Comparison of ENCODE assay signal across 28 cellular contexts in the genomic region with DNA sequence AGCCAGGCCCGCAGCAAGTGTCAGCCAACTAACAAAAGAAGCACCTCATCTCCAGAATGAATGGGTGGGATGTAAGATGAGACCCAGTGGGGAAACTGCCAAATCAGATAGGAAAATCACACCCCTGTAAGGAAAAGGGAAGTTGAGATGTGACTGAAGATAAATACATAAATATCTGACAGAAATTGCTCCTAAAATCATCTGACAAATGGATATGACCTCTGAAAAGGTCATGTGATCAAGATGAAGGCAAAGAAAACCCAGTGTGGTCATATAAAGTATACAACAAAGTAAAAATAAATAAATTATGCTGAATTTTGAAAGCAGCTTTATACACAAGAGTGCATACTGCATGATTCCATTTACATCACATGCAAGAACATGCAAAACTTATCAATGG. TPM values are rescaled to one million over a fixed set of nuclear protein-coding genes. Genes with fewer than 3 reads are reported as not detected.
DNase-seq lines count a peak whose midpoint lies in the region; ATAC-seq, FAIRE-seq and TF ChIP-seq lines count a peak whose summit lies in the region.
"Had no signal": no experiment of that assay in that cellular context is flagged by ENCODE, and none has a peak within 500 bp of the region (broad histone marks: within the 10 kb centered on the region; RNA-seq: fewer than 3 reads in every experiment).

No MANE protein-coding gene starts in this region.

- POLR2A ChIA-PET in IMR-90 (lab: Charles Lee; ENCODE audit: unreplicated experiment) (no interaction called here), OCI-LY7 (lab: Charles Lee) (interaction anchor here (0.7 kb wide), 1 partner anchor 14 kb away, joined by 3 read pairs; no protein-coding TSS in a partner anchor)

- H3K27me3 ChIP-seq in IMR-90 (ENCODE audit: control insufficient read depth, insufficient read depth, low read length), result no peaks in the 10 kb centered on the region
- H3K27me3 ChIP-seq in sigmoid colon, result no peaks in the 10 kb centered on the region
- no peaks in the 10 kb centered on the region for H3K27me3 ChIP-seq in small intestine (ENCODE audit: control insufficient read depth in 2 of 2, insufficient read depth in 2 of 2, low read length in 2 of 2)
- H3K27me3 ChIP-seq: MG63, SJSA1 had no signal

- no peak overlapping the region for H3K4me3 ChIP-seq in IMR-90 (ENCODE audit: insufficient read depth, low read depth, low read length)
- no peak overlapping the region for H3K4me3 ChIP-seq in OCI-LY7 (ENCODE audit: low read depth, low read length, poor library complexity, severe bottlenecking)
- H3K4me3 ChIP-seq in sigmoid colon, result no peak overlapping the region
- no peak overlapping the region for H3K4me3 ChIP-seq in small intestine (ENCODE audit: low read depth in 1 of 2, low read length in 2 of 2)
- H3K4me3 ChIP-seq: GM12878, MG63, SJSA1 had no signal

- H3K4me1 Mint-ChIP-seq in neural crest cell, result peaks cover 74% of the 10 kb centered on the region

- no peak overlapping the region for H2BK5ac ChIP-seq in IMR-90 (ENCODE audit: low read depth, low read length, poor library complexity, severe bottlenecking)

- CTCF ChIA-PET in IMR-90 (lab: Yijun Ruan, JAX) (no interaction called here), OCI-LY7 (lab: Charles Lee; ENCODE audit: unreplicated experiment) (no interaction called here)

- peak overlapping the region; percentile 31; the same call in 1 of the 2 replicates for H2AK5ac ChIP-seq in IMR-90 (ENCODE audit: low read depth, low read length)

- H4K20me1 ChIP-seq in IMR-90 (ENCODE audit: insufficient read depth, low read length) (peaks cover 11% of the 10 kb centered on the region; the same call in 1 of the 2 replicates), OCI-LY7 (ENCODE audit: insufficient read depth, low read length) (no peaks in the 10 kb centered on the region)

- no peak overlapping the region for H3K23ac ChIP-seq in IMR-90 (ENCODE audit: low read depth, low read length)

- TF ChIP-seq CTCF in IMR-90 (conservative IDR thresholded peaks at IDR 0.05; ENCODE audit: low read depth, low read length) (no peak), OCI-LY7 (conservative IDR thresholded peaks at IDR 0.05; ENCODE audit: low read length) (no peak), neural crest cell (conservative IDR thresholded peaks at IDR 0.05) (no peak), sigmoid colon (IDR thresholded peaks at IDR 0.05) (no peak)

- DNase-seq in NCI-H2171 treated with DMSO at 0.1 percent for 48 hours (lab: John Stamatoyannopoulos, UW) (peak; percentile 53), NCI-H2171 (lab: John Stamatoyannopoulos, UW) (no peak), IMR-90 (no peak), OCI-LY7 (ENCODE audit: low spot score) (no peak), neural crest cell (ENCODE audit: low read depth, low spot score) (no peak), sigmoid colon (no peak), small intestine (no peak)
- DNase-seq: AML-193; C1 segment of cervical spinal cord; CD4-positive, alpha-beta memory T cell; COR-L47; DMS79; EL; GDM1; HCEC 1CT; MG63; NCI-H1436 treated with DMSO at 0.1 percent for 48 hours; NCI-H187 treated with DMSO at 0.1 percent for 48 hours; NCI-H2227 treated with DMSO at 0.1 percent for 48 hours; NCI-H526 treated with DMSO at 0.1 percent for 48 hours; Right ventricle myocardium superior; RPMI8226; T-helper 2 cell had no signal

- ATAC-seq in IMR-90 (ENCODE audit: low read depth) (no peak), GM18498 (IDR thresholded peaks at IDR 0.05; ENCODE audit: unreplicated experiment) (no peak)
- ATAC-seq: GM12878 had no signal

- no peak overlapping the region for H2AFZ ChIP-seq in IMR-90 (replicated peaks; ENCODE audit: low read length, poor library complexity)
- no peak overlapping the region for H2AFZ ChIP-seq in OCI-LY7 (ENCODE audit: low read length)

- no peak overlapping the region for H2BK20ac ChIP-seq in IMR-90 (ENCODE audit: low read depth, low read length)

- H3K36me3 ChIP-seq in IMR-90 (ENCODE audit: control insufficient read depth, insufficient read depth, low read length), result no peaks in the 10 kb centered on the region
- no peaks in the 10 kb centered on the region; the same call in 1 of the 2 replicates for H3K36me3 ChIP-seq in OCI-LY7 (ENCODE audit: insufficient read depth, low read length)
- no peaks in the 10 kb centered on the region for H3K36me3 ChIP-seq in sigmoid colon
- no peaks in the 10 kb centered on the region for H3K36me3 ChIP-seq in small intestine (ENCODE audit: control insufficient read depth in 2 of 2, insufficient read depth in 2 of 2, low read length in 2 of 2)
- H3K36me3 ChIP-seq: SJSA1 had no signal

- H3K4me3 Mint-ChIP-seq in neural crest cell, result peak overlapping the region; percentile 33
- H3K4me3 Mint-ChIP-seq: CD4-positive, alpha-beta memory T cell had no signal

- no peak for TF ChIP-seq EP300 in sigmoid colon (IDR thresholded peaks at IDR 0.05)

- no peak overlapping the region for H4K91ac ChIP-seq in IMR-90 (ENCODE audit: insufficient read depth, low read depth, low read length)

- peaks cover 23% of the 10 kb centered on the region; the same call in 1 of the 2 replicates for H3K79me2 ChIP-seq in OCI-LY7 (ENCODE audit: insufficient read depth, low read depth, low read length)

- no peak for TF ChIP-seq RAD21 in IMR-90 (IDR thresholded peaks at IDR 0.05; ENCODE audit: low read length)

- dilution Hi-C loops in IMR-90 (cut with HindIII; ENCODE audit: low sequenced_read_pairs, unreplicated experiment), result no loop called here

- WGBS in IMR-90 (ENCODE audit: extremely low coverage in 2 of 2, insufficient read length in 1 of 2), 2 experiments, result no CpG with 5 or more reads among the region's 1 CpG
- WGBS in sigmoid colon, 2 donors, result 90 to 92% methylated on average over 1 of the region's 1 CpG
- 87 to 97% (median 91%) methylated on average over 1 of the region's 1 CpG for WGBS in small intestine, 3 donors

- no peak overlapping the region for H3K27ac Mint-ChIP-seq in neural crest cell (ENCODE audit: unreplicated experiment)
- H3K27ac Mint-ChIP-seq: CD4-positive, alpha-beta memory T cell had no signal

- no peak overlapping the region for H3K4ac ChIP-seq in IMR-90 (ENCODE audit: low read depth, low read length)

- no peak for FAIRE-seq in small intestine (lab: Jason Lieb, UNC)
- FAIRE-seq: A204.1, GM12878, H1 had no signal

- H2AK9ac ChIP-seq in IMR-90 (replicated peaks; ENCODE audit: low read depth, low read length, poor library complexity), result no peak overlapping the region

- no peak overlapping the region for H2BK15ac ChIP-seq in IMR-90 (ENCODE audit: low read depth, low read length)

- H4K5ac ChIP-seq in IMR-90 (ENCODE audit: low read depth, low read length), result no peak overlapping the region

- no peaks in the 10 kb centered on the region for H3K9me3 ChIP-seq in IMR-90 (ENCODE audit: control insufficient read depth, insufficient read depth, low read length)
- H3K9me3 ChIP-seq in OCI-LY7 (ENCODE audit: low read length), result no peaks in the 10 kb centered on the region
- no peaks in the 10 kb centered on the region for H3K9me3 ChIP-seq in sigmoid colon
- H3K9me3 ChIP-seq in small intestine (ENCODE audit: control insufficient read depth, low read depth), result no peaks in the 10 kb centered on the region
- H3K9me3 ChIP-seq: MG63, SJSA1 had no signal

- H3K9me2 ChIP-seq in OCI-LY7 (ENCODE audit: insufficient read depth, low read length), result no peaks in the 10 kb centered on the region

- H3K36me3 Mint-ChIP-seq in neural crest cell (ENCODE audit: low read depth), result no peaks in the 10 kb centered on the region
- H3K36me3 Mint-ChIP-seq: CD4-positive, alpha-beta memory T cell had no signal

- H3K18ac ChIP-seq in IMR-90 (ENCODE audit: low read depth, low read length), result no peak overlapping the region; the same call in 1 of the 2 replicates

- H3K14ac ChIP-seq in IMR-90 (replicated peaks; ENCODE audit: low read depth, low read length), result no peak overlapping the region

- TF ChIP-seq POLR2A in IMR-90 (IDR thresholded peaks at IDR 0.05; ENCODE audit: low read depth, low read length), result no peak
- no peak for TF ChIP-seq POLR2A in sigmoid colon (IDR thresholded peaks at IDR 0.05)

- in situ Hi-C loops in IMR-90 (cut with MboI; ENCODE audit: low sequenced_read_pairs), result loop anchor here (10.0 kb wide), 1 partner anchor 602 kb away; no protein-coding TSS in a partner anchor

- H3K27ac ChIP-seq in IMR-90 (ENCODE audit: insufficient read depth, low read length) (no peak overlapping the region), OCI-LY7 (ENCODE audit: low read depth, low read length, poor library complexity, severe bottlenecking) (no peak overlapping the region), sigmoid colon (no peak overlapping the region), small intestine (ENCODE audit: low read depth in 1 of 2, low read length in 1 of 2) (no peak overlapping the region)
- H3K27ac ChIP-seq: SJSA1 had no signal

- no peak overlapping the region for H4K8ac ChIP-seq in IMR-90 (ENCODE audit: low read depth in 2 of 2, low read length in 2 of 2)

- H3K4me2 ChIP-seq in IMR-90 (ENCODE audit: low read depth, low read length), result no peak overlapping the region
- peak overlapping the region; percentile 4; the same call in 1 of the 2 replicates for H3K4me2 ChIP-seq in OCI-LY7 (ENCODE audit: low read length)

- intact Hi-C loops in IMR-90 (cut with micrococcal nuclease), result no loop called here
- intact Hi-C loops in OCI-LY7 (cut with micrococcal nuclease; ENCODE audit: unreplicated experiment), result no loop called here
- intact Hi-C loops in sigmoid colon (cut with DNase I), result no loop called here

- H3K9ac ChIP-seq in IMR-90 (ENCODE audit: low read depth, low read length), result no peak overlapping the region

- no peak overlapping the region for H3K56ac ChIP-seq in IMR-90 (ENCODE audit: extremely low read depth, insufficient read depth, low read length)

- H3K4me1 ChIP-seq in IMR-90 (ENCODE audit: control insufficient read depth, insufficient read depth, low read length) (peaks cover 18% of the 10 kb centered on the region), OCI-LY7 (ENCODE audit: insufficient read depth, low read length, poor library complexity, severe bottlenecking) (peaks cover 51% of the 10 kb centered on the region), sigmoid colon (peaks cover 0 to 54% (median 35%) of the 10 kb centered on the region in 4 donors), small intestine (ENCODE audit: control insufficient read depth in 2 of 2, insufficient read depth in 1 of 2, low read depth in 1 of 2, low read length in 1 of 2) (peaks cover 3 to 12% of the 10 kb centered on the region in 2 donors)

- H3K27me3 Mint-ChIP-seq in neural crest cell (ENCODE audit: low read depth), result no peaks in the 10 kb centered on the region
- H3K27me3 Mint-ChIP-seq: CD4-positive, alpha-beta memory T cell had no signal

- H3K79me1 ChIP-seq in IMR-90 (ENCODE audit: low read depth in 1 of 2, low read length in 2 of 2), result peaks cover 12 to 26% of the 10 kb centered on the region in 2 experiments; a peak in 2 of 4 replicates

- no TSS peak for BruUV-seq in IMR-90 (replicated peaks; lab: Mats Ljungman, UMichigan)
- no TSS peak for BruUV-seq in OCI-LY7 (replicated peaks; lab: Mats Ljungman, UMichigan)

- H3K9me3 Mint-ChIP-seq in neural crest cell, result no peaks in the 10 kb centered on the region
- H3K9me3 Mint-ChIP-seq: CD4-positive, alpha-beta memory T cell had no signal

- H2BK120ac ChIP-seq in IMR-90 (ENCODE audit: low read depth, low read length), result no peak overlapping the region

- peaks cover 9% of the 10 kb centered on the region for H3K9me1 ChIP-seq in IMR-90 (ENCODE audit: insufficient read depth, low read length)

RNA-seq across cellular contexts. Expression of a gene that starts 12.7 kb away (rescaled TPM):
- total RNA-seq in IMR-90 (2012; rRNA removed), result 11.9 and 13.4 TPM in 2 replicates
- polyA plus RNA-seq in IMR-90 (2012; rRNA removed), result 6.2 and 7.1 TPM in 2 replicates
- 3.5 and 6.2 TPM in 2 replicates for polyA plus RNA-seq in IMR-90 (2012; cell fraction: cytosol; rRNA removed)
- polyA plus RNA-seq in IMR-90 (2012; cell fraction: nucleus; rRNA removed; ENCODE audit: low replicate concordance), result 12.0 and 22.7 TPM in 2 replicates
- total RNA-seq in OCI-LY7 (2014; rRNA removed; shearing (Covaris generic)), result 13.5 and 16.0 TPM in 2 replicates
- 6.2 and 7.8 TPM in 2 replicates for total RNA-seq in OCI-LY7 (2022)
- 34.5 and 38.7 TPM in 2 replicates for total RNA-seq in neural crest cell
- total RNA-seq in sigmoid colon, result 10 to 100 TPM; 22.5 to 42.5 (median 32.1) TPM
- polyA plus RNA-seq in sigmoid colon, result 10 to 100 TPM; 16.2 to 20.6 (median 18.0) TPM
- polyA plus RNA-seq in small intestine, result 10 to 100 TPM in 1 of 3 donors, 1 to 10 TPM in 2; 4.1 to 10.4 (median 4.5) TPM
